23 cellular contexts compared by ENCODE assay signal in genomic region chr6:105567140-105567539, GRCh38.
DNase-seq lines count a peak whose midpoint lies in the region; ATAC-seq, FAIRE-seq and TF ChIP-seq lines count a peak whose summit lies in the region.
"Had no signal": no experiment of that assay in that cellular context is flagged by ENCODE, and none has a peak within 500 bp of the region (broad histone marks: within the 10 kb centered on the region; RNA-seq: fewer than 3 reads in every experiment).

No MANE protein-coding gene starts in this region.

- H2AFZ ChIP-seq in neuronal stem cell (ENCODE audit: low read length), result peak overlapping the region; percentile 6
- H2AFZ ChIP-seq: GM23248 had no signal

- H3K14ac ChIP-seq in neuronal stem cell (ENCODE audit: low read length), result no peak overlapping the region

- H3K36me3 ChIP-seq in neuronal stem cell (replicated peaks in 1 of 2; ENCODE audit: control insufficient read depth in 2 of 2, insufficient read depth in 2 of 2, low read length in 2 of 2), result no peaks in the 10 kb centered on the region
- H3K36me3 ChIP-seq: BLaER1 had no signal

- no peak overlapping the region for H3K27ac Mint-ChIP-seq in stimulated activated effector memory CD8-positive, alpha-beta T cell treated with anti-CD3 and anti-CD28 coated beads, Interleukin-12 subunit alpha, Interleukin-12 subunit beta, amount 100 ng/mL, for 72 hours
- H3K27ac Mint-ChIP-seq: B cell; CD4-positive, CD25-positive, alpha-beta regulatory T cell; CD8-positive, alpha-beta T cell had no signal

- no peak overlapping the region for H4K91ac ChIP-seq in neuronal stem cell (ENCODE audit: low read depth, low read length, poor library complexity)

- H2BK120ac ChIP-seq in neuronal stem cell (ENCODE audit: low read depth, low read length), result no peak overlapping the region

- H3K27ac ChIP-seq in neuronal stem cell (replicated peaks; ENCODE audit: low read length), result no peak overlapping the region
- H3K27ac ChIP-seq: 22Rv1, BLaER1, C4-2B, GM23248 had no signal

- TF ChIP-seq CTCF in choroid plexus epithelial cell (conservative IDR thresholded peaks at IDR 0.05; ENCODE audit: low read depth, low read length), result no peak

- H2BK15ac ChIP-seq in neuronal stem cell (ENCODE audit: low read length), result no peak overlapping the region

- H3K4ac ChIP-seq in neuronal stem cell (ENCODE audit: low read length), result no peak overlapping the region

- DNase-seq in GM19239 (ENCODE audit: insufficient read length, low spot score) (no peak), choroid plexus epithelial cell (ENCODE audit: low read depth) (peak; percentile 3), neuronal stem cell (ENCODE audit: low spot score) (no peak), dermis blood vessel endothelial cell (no peak)
- DNase-seq in stimulated activated effector memory CD8-positive, alpha-beta T cell treated with anti-CD3 and anti-CD28 coated beads, Interleukin-12 subunit alpha, Interleukin-12 subunit beta, amount 100 ng/mL, for 72 hours (ENCODE audit: low spot score in 2 of 2), result no peak
- DNase-seq: Caco-2; CD4-positive, CD25-positive, alpha-beta regulatory T cell; CD8-positive, alpha-beta T cell; DMS153; DND-41; GM23248; H7; HCEC 1CT had no signal

- no peaks in the 10 kb centered on the region for H3K36me3 Mint-ChIP-seq in stimulated activated effector memory CD8-positive, alpha-beta T cell treated with anti-CD3 and anti-CD28 coated beads, Interleukin-12 subunit alpha, Interleukin-12 subunit beta, amount 100 ng/mL, for 72 hours
- H3K36me3 Mint-ChIP-seq: CD4-positive, CD25-positive, alpha-beta regulatory T cell; CD8-positive, alpha-beta T cell had no signal

- peak; percentile 47 for ATAC-seq in stimulated activated effector memory CD8-positive, alpha-beta T cell treated with anti-CD3 and anti-CD28 coated beads, Interleukin-12 subunit alpha, Interleukin-12 subunit beta, amount 100 ng/mL, for 72 hours
- ATAC-seq in GM21526 (IDR thresholded peaks at IDR 0.05; ENCODE audit: low FRiP score, unreplicated experiment) (no peak), HG03045 (IDR thresholded peaks at IDR 0.05; ENCODE audit: unreplicated experiment) (no peak)
- ATAC-seq: CD8-positive, alpha-beta T cell had no signal

- H3K9me3 ChIP-seq in neuronal stem cell (replicated peaks in 1 of 2; ENCODE audit: control insufficient read depth in 2 of 2, insufficient read depth in 1 of 2, low read depth in 1 of 2, low read length in 2 of 2), result peaks cover 0 to 2% of the 10 kb centered on the region in 2 donors
- H3K9me3 ChIP-seq: BLaER1, Caco-2 had no signal

- no peak overlapping the region for H3K4me2 ChIP-seq in neuronal stem cell (ENCODE audit: insufficient read depth, low read length, poor library complexity, severe bottlenecking)
- H3K4me2 ChIP-seq: BLaER1 had no signal

- peaks cover 23% of the 10 kb centered on the region for H3K4me1 Mint-ChIP-seq in stimulated activated effector memory CD8-positive, alpha-beta T cell treated with anti-CD3 and anti-CD28 coated beads, Interleukin-12 subunit alpha, Interleukin-12 subunit beta, amount 100 ng/mL, for 72 hours
- H3K4me1 Mint-ChIP-seq: B cell; CD4-positive, CD25-positive, alpha-beta regulatory T cell had no signal

- H3K23ac ChIP-seq in neuronal stem cell (ENCODE audit: low read depth, low read length, poor library complexity), result no peak overlapping the region

- no peak overlapping the region for H3K18ac ChIP-seq in neuronal stem cell (ENCODE audit: low read length)

- no CpG with 5 or more reads among the region's 4 CpGs for WGBS in neuronal stem cell (ENCODE audit: extremely low coverage in 2 of 2, insufficient read length in 2 of 2, insufficient replicate concordance in 1 of 2), 2 donors

- H3K9me3 Mint-ChIP-seq in stimulated activated effector memory CD8-positive, alpha-beta T cell treated with anti-CD3 and anti-CD28 coated beads, Interleukin-12 subunit alpha, Interleukin-12 subunit beta, amount 100 ng/mL, for 72 hours, result peaks cover 3% of the 10 kb centered on the region

- no peak overlapping the region for H2AK5ac ChIP-seq in neuronal stem cell (ENCODE audit: low read depth, low read length)

- no peak overlapping the region for H3K4me3 Mint-ChIP-seq in stimulated activated effector memory CD8-positive, alpha-beta T cell treated with anti-CD3 and anti-CD28 coated beads, Interleukin-12 subunit alpha, Interleukin-12 subunit beta, amount 100 ng/mL, for 72 hours
- H3K4me3 Mint-ChIP-seq: B cell; CD4-positive, CD25-positive, alpha-beta regulatory T cell; CD8-positive, alpha-beta T cell had no signal

- H3K27me3 ChIP-seq in neuronal stem cell (ENCODE audit: control insufficient read depth in 3 of 3, insufficient read depth in 3 of 3, low read depth in 1 of 3, low read length in 3 of 3), result no peaks in the 10 kb centered on the region
- H3K27me3 ChIP-seq: BLaER1 had no signal

- H4K8ac ChIP-seq in neuronal stem cell (ENCODE audit: low read depth, low read length), result no peak overlapping the region

- no peak overlapping the region for H3K4me3 ChIP-seq in choroid plexus epithelial cell (ENCODE audit: low read depth, low read length)
- H3K4me3 ChIP-seq in neuronal stem cell (ENCODE audit: low read length in 2 of 2), result no peak overlapping the region
- H3K4me3 ChIP-seq: BLaER1, GM23248 had no signal

- H2BK5ac ChIP-seq in neuronal stem cell (ENCODE audit: low read length), result no peak overlapping the region

- H3K4me1 ChIP-seq in neuronal stem cell (ENCODE audit: control insufficient read depth in 2 of 2, insufficient read depth in 1 of 2, low read depth in 1 of 2, low read length in 2 of 2), result no peaks in the 10 kb centered on the region
- H3K4me1 ChIP-seq: BLaER1 had no signal

- no peak overlapping the region for H3K9ac ChIP-seq in neuronal stem cell (ENCODE audit: low read depth, low read length, poor library complexity)
- H3K9ac ChIP-seq: BLaER1, GM23248 had no signal

- no peaks in the 10 kb centered on the region for H3K79me1 ChIP-seq in neuronal stem cell (ENCODE audit: low read depth, low read length)

- H2BK12ac ChIP-seq in neuronal stem cell (ENCODE audit: low read length), result no peak overlapping the region

- peak; percentile 62 for FAIRE-seq in GM19239 (lab: Jason Lieb, UNC)
- FAIRE-seq: A204.1, G401.6, GM12892, H1 had no signal
